Comparison of ENCODE assay signal across 25 cellular contexts in genomic region chr10:128525444-128525843, GRCh38.
"Had no signal": no experiment of that assay in that cellular context is flagged by ENCODE, and none has a peak within 500 bp of the region (broad histone marks: within the 10 kb centered on the region; RNA-seq: fewer than 3 reads in every experiment).

No MANE protein-coding gene starts in this region.

- ATAC-seq: foreskin keratinocyte, gastroesophageal sphincter, heart left ventricle, left colon, left lung, left ventricle myocardium superior, lower lobe of right lung, mucosa of descending colon had no signal

- H3K27ac ChIP-seq: coronary artery, esophagus muscularis mucosa, foreskin keratinocyte, gastroesophageal sphincter, heart left ventricle, hepatocyte, left lung, lower lobe of right lung had no signal

- H3K36me3 Mint-ChIP-seq: immature natural killer cell, mesothelial cell of epicardium had no signal

- H3K36me3 ChIP-seq: esophagus muscularis mucosa, gastroesophageal sphincter, heart left ventricle, left lung, lower lobe of right lung had no signal

- H3K27me3 ChIP-seq: foreskin keratinocyte had no signal

- H3K27ac Mint-ChIP-seq: immature natural killer cell, mesothelial cell of epicardium had no signal

- H3K4me3 ChIP-seq: coronary artery, dorsolateral prefrontal cortex, esophagus muscularis mucosa, gastroesophageal sphincter, heart left ventricle, hepatocyte, left lung, lower lobe of right lung, mucosa of descending colon had no signal

- DNase-seq: dermis blood vessel endothelial cell; dorsolateral prefrontal cortex; effector CD4-positive, alpha-beta T cell; effector memory CD4-positive, alpha-beta T cell; foreskin keratinocyte; heart left ventricle; hypothalamus; immature natural killer cell; islet precursor cell; kidney; kidney glomerular epithelial cell; left colon; left lung; left ventricle myocardium superior; lower lobe of right lung; mesenchymal stem cell; mucosa of descending colon had no signal

- H2AFZ ChIP-seq: hepatocyte had no signal

- FAIRE-seq: colon, endothelial cell of umbilical vein, frontal cortex, kidney had no signal

- H3K4me1 Mint-ChIP-seq: immature natural killer cell had no signal

- H3K4me1 ChIP-seq: esophagus muscularis mucosa, foreskin keratinocyte, gastroesophageal sphincter, heart left ventricle, left lung, lower lobe of right lung had no signal

- H3K4me2 ChIP-seq: hepatocyte had no signal

- H3K79me2 ChIP-seq: hepatocyte had no signal

- H3K4me3 Mint-ChIP-seq: immature natural killer cell, mesothelial cell of epicardium had no signal
